ENCODE assay signal across 1 cellular context in the genomic region with DNA sequence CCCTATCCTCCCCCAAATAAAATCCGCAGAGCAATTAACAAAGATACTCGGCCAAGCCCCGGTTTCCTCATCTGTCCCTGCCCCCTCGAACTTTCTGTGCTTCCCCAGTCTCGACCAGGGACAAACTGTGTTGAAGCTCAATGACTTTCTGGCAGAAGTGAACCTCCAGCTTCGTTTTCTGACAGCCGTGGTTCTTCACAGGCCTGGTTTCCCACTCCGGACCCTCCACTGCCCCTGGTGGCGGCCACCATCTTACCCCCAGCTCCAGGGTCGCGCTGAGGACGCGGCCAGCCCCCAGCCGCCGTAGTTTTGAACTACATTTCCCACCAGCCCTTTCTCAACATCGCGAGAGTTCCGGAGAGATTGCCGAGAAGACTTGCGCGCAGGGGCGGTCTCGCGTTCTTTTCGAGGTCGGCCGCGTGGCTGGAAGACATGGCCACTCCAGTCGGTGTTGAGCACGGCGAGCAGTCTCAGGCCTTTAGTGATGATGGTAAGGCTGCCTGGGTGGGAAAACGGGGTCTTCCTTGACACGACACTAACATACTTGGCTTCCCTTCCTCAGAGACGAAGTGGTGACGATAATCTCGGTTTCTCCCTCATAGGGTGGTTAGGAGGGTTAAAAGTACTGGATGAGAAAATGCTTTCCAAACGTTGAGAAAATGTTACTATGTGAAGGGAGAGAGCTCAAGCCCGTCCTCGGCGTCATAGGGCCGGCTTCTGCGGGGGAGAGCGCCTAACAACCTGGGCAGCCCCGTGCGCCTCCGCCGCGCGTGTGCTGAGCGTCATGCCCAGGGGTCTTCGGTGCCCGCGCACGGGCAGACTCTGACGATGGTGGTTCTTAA.
TF ChIP-seq lines count a peak whose summit lies in the region.

No MANE protein-coding gene starts in this region.

TF ChIP-seq in HepG2, 621 proteins besides CTCF, POLR2A, EP300 and RAD21 (continued from another document and continues in another):
- TF ChIP-seq, protein P1, sequence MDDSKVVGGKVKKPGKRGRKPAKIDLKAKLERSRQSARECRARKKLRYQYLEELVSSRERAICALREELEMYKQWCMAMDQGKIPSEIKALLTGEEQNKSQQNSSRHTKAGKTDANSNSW (CRISPR knock-in tag; IDR thresholded peaks at IDR 0.05; ENCODE audit: borderline replicate concordance), result peak; percentile 20; the same call in 1 of the 2 replicates
- TF ChIP-seq TARDBP (CRISPR knock-in tag; IDR thresholded peaks at IDR 0.05) (peak; percentile 93), RFX1 (IDR thresholded peaks at IDR 0.05) (no peak), JARID2 (CRISPR knock-in tag; IDR thresholded peaks at IDR 0.05; ENCODE audit: insufficient replicate concordance) (no peak), AHR (CRISPR knock-in tag; IDR thresholded peaks at IDR 0.05) (peak; percentile 87), NR2F1 (CRISPR knock-in tag; IDR thresholded peaks at IDR 0.05) (no peak), GTF3A (CRISPR knock-in tag; conservative IDR thresholded peaks at IDR 0.05) (peak; percentile 98), MTF1 (CRISPR knock-in tag; IDR thresholded peaks at IDR 0.05) (no peak), TGIF2 (CRISPR knock-in tag; IDR thresholded peaks at IDR 0.05) (peak; percentile 32; the same call in 1 of the 2 replicates), HNF4A (CRISPR knock-in tag; IDR thresholded peaks at IDR 0.05) (no peak), ZNF557 (CRISPR knock-in tag; IDR thresholded peaks at IDR 0.05) (no peak; the same call in 1 of the 2 replicates), ZFX (CRISPR knock-in tag; IDR thresholded peaks at IDR 0.05; ENCODE audit: low read depth) (peak; percentile 96), HCFC1 (IDR thresholded peaks at IDR 0.05; ENCODE audit: low read depth, low read length) (peak; percentile 99), ZMYM4 (CRISPR knock-in tag; IDR thresholded peaks at IDR 0.05) (peak; percentile 90), PITX1 (CRISPR knock-in tag; IDR thresholded peaks at IDR 0.05) (no peak), STAG1 (CRISPR knock-in tag; IDR thresholded peaks at IDR 0.05) (peak; percentile 58), SP140L (CRISPR knock-in tag; IDR thresholded peaks at IDR 0.05; ENCODE audit: borderline replicate concordance) (no peak), ZNF549 (CRISPR knock-in tag; IDR thresholded peaks at IDR 0.05) (no peak), SP5 (CRISPR knock-in tag; IDR thresholded peaks at IDR 0.05; ENCODE audit: borderline replicate concordance, low read depth) (peak; percentile 53; the same call in 1 of the 2 replicates), MYC (CRISPR knock-in tag; IDR thresholded peaks at IDR 0.05; ENCODE audit: borderline replicate concordance) (peak; percentile 100), ZNF703 (CRISPR knock-in tag; IDR thresholded peaks at IDR 0.05; ENCODE audit: borderline replicate concordance) (no peak; the same call in 1 of the 2 replicates), NBN (conservative IDR thresholded peaks at IDR 0.05) (no peak), KDM5A (IDR thresholded peaks at IDR 0.05; ENCODE audit: borderline replicate concordance, low read length) (peak; percentile 72; the same call in 1 of the 2 replicates), ZNF343 (CRISPR knock-in tag; IDR thresholded peaks at IDR 0.05) (peak; percentile 63; the same call in 1 of the 2 replicates), ZNF263 (CRISPR knock-in tag; IDR thresholded peaks at IDR 0.05) (no peak), U2AF1 (optimal IDR thresholded peaks at IDR 0.05; ENCODE audit: low read depth, low read length) (no peak), ZNF839 (CRISPR knock-in tag; IDR thresholded peaks at IDR 0.05; ENCODE audit: borderline replicate concordance) (0 out of 2 replicates have a peak, but pooled peaks have one; percentile 30), NFKBIZ (CRISPR knock-in tag; IDR thresholded peaks at IDR 0.05) (peak; percentile 47; the same call in 1 of the 2 replicates), CREB1 (IDR thresholded peaks at IDR 0.05) (peak; percentile 56), CREB1 (CRISPR knock-in tag; IDR thresholded peaks at IDR 0.05) (peak; percentile 85)
- TF ChIP-seq, protein P2, sequence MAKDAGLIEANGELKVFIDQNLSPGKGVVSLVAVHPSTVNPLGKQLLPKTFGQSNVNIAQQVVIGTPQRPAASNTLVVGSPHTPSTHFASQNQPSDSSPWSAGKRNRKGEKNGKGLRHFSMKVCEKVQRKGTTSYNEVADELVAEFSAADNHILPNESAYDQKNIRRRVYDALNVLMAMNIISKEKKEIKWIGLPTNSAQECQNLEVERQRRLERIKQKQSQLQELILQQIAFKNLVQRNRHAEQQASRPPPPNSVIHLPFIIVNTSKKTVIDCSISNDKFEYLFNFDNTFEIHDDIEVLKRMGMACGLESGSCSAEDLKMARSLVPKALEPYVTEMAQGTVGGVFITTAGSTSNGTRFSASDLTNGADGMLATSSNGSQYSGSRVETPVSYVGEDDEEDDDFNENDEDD (CRISPR knock-in tag; IDR thresholded peaks at IDR 0.05; ENCODE audit: borderline replicate concordance), result peak; percentile 83
- TF ChIP-seq, protein P3, sequence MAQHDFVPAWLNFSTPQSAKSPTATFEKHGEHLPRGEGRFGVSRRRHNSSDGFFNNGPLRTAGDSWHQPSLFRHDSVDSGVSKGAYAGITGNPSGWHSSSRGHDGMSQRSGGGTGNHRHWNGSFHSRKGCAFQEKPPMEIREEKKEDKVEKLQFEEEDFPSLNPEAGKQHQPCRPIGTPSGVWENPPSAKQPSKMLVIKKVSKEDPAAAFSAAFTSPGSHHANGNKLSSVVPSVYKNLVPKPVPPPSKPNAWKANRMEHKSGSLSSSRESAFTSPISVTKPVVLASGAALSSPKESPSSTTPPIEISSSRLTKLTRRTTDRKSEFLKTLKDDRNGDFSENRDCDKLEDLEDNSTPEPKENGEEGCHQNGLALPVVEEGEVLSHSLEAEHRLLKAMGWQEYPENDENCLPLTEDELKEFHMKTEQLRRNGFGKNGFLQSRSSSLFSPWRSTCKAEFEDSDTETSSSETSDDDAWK (CRISPR knock-in tag; IDR thresholded peaks at IDR 0.05), result no peak
- TF ChIP-seq, protein P4, sequence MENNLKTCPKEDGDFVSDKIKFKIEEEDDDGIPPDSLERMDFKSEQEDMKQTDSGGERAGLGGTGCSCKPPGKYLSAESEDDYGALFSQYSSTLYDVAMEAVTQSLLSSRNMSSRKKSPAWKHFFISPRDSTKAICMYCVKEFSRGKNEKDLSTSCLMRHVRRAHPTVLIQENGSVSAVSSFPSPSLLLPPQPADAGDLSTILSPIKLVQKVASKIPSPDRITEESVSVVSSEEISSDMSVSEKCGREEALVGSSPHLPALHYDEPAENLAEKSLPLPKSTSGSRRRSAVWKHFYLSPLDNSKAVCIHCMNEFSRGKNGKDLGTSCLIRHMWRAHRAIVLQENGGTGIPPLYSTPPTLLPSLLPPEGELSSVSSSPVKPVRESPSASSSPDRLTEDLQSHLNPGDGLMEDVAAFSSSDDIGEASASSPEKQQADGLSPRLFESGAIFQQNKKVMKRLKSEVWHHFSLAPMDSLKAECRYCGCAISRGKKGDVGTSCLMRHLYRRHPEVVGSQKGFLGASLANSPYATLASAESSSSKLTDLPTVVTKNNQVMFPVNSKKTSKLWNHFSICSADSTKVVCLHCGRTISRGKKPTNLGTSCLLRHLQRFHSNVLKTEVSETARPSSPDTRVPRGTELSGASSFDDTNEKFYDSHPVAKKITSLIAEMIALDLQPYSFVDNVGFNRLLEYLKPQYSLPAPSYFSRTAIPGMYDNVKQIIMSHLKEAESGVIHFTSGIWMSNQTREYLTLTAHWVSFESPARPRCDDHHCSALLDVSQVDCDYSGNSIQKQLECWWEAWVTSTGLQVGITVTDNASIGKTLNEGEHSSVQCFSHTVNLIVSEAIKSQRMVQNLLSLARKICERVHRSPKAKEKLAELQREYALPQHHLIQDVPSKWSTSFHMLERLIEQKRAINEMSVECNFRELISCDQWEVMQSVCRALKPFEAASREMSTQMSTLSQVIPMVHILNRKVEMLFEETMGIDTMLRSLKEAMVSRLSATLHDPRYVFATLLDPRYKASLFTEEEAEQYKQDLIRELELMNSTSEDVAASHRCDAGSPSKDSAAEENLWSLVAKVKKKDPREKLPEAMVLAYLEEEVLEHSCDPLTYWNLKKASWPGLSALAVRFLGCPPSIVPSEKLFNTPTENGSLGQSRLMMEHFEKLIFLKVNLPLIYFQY (CRISPR knock-in tag; IDR thresholded peaks at IDR 0.05; ENCODE audit: borderline replicate concordance), result peak; percentile 64
- TF ChIP-seq, protein P5, sequence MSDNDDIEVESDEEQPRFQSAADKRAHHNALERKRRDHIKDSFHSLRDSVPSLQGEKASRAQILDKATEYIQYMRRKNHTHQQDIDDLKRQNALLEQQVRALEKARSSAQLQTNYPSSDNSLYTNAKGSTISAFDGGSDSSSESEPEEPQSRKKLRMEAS (IDR thresholded peaks at IDR 0.05), result peak; percentile 100
- TF ChIP-seq, protein P6, sequence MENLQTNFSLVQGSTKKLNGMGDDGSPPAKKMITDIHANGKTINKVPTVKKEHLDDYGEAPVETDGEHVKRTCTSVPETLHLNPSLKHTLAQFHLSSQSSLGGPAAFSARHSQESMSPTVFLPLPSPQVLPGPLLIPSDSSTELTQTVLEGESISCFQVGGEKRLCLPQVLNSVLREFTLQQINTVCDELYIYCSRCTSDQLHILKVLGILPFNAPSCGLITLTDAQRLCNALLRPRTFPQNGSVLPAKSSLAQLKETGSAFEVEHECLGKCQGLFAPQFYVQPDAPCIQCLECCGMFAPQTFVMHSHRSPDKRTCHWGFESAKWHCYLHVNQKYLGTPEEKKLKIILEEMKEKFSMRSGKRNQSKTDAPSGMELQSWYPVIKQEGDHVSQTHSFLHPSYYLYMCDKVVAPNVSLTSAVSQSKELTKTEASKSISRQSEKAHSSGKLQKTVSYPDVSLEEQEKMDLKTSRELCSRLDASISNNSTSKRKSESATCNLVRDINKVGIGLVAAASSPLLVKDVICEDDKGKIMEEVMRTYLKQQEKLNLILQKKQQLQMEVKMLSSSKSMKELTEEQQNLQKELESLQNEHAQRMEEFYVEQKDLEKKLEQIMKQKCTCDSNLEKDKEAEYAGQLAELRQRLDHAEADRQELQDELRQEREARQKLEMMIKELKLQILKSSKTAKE (CRISPR knock-in tag; IDR thresholded peaks at IDR 0.05; ENCODE audit: borderline replicate concordance), result peak; percentile 64; the same call in 1 of the 2 replicates
- TF ChIP-seq, protein P7, sequence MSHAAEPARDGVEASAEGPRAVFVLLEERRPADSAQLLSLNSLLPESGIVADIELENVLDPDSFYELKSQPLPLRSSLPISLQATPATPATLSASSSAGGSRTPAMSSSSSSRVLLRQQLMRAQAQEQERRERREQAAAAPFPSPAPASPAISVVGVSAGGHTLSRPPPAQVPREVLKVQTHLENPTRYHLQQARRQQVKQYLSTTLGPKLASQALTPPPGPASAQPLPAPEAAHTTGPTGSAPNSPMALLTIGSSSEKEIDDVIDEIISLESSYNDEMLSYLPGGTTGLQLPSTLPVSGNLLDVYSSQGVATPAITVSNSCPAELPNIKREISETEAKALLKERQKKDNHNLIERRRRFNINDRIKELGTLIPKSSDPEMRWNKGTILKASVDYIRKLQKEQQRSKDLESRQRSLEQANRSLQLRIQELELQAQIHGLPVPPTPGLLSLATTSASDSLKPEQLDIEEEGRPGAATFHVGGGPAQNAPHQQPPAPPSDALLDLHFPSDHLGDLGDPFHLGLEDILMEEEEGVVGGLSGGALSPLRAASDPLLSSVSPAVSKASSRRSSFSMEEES (CRISPR knock-in tag; IDR thresholded peaks at IDR 0.05), result 0 out of 2 replicates have a peak, but pooled peaks have one; percentile 28
- TF ChIP-seq, protein P8, sequence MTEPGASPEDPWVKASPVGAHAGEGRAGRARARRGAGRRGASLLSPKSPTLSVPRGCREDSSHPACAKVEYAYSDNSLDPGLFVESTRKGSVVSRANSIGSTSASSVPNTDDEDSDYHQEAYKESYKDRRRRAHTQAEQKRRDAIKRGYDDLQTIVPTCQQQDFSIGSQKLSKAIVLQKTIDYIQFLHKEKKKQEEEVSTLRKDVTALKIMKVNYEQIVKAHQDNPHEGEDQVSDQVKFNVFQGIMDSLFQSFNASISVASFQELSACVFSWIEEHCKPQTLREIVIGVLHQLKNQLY (CRISPR knock-in tag; IDR thresholded peaks at IDR 0.05), result peak; percentile 15; the same call in 1 of the 2 replicates
- TF ChIP-seq, protein P9, sequence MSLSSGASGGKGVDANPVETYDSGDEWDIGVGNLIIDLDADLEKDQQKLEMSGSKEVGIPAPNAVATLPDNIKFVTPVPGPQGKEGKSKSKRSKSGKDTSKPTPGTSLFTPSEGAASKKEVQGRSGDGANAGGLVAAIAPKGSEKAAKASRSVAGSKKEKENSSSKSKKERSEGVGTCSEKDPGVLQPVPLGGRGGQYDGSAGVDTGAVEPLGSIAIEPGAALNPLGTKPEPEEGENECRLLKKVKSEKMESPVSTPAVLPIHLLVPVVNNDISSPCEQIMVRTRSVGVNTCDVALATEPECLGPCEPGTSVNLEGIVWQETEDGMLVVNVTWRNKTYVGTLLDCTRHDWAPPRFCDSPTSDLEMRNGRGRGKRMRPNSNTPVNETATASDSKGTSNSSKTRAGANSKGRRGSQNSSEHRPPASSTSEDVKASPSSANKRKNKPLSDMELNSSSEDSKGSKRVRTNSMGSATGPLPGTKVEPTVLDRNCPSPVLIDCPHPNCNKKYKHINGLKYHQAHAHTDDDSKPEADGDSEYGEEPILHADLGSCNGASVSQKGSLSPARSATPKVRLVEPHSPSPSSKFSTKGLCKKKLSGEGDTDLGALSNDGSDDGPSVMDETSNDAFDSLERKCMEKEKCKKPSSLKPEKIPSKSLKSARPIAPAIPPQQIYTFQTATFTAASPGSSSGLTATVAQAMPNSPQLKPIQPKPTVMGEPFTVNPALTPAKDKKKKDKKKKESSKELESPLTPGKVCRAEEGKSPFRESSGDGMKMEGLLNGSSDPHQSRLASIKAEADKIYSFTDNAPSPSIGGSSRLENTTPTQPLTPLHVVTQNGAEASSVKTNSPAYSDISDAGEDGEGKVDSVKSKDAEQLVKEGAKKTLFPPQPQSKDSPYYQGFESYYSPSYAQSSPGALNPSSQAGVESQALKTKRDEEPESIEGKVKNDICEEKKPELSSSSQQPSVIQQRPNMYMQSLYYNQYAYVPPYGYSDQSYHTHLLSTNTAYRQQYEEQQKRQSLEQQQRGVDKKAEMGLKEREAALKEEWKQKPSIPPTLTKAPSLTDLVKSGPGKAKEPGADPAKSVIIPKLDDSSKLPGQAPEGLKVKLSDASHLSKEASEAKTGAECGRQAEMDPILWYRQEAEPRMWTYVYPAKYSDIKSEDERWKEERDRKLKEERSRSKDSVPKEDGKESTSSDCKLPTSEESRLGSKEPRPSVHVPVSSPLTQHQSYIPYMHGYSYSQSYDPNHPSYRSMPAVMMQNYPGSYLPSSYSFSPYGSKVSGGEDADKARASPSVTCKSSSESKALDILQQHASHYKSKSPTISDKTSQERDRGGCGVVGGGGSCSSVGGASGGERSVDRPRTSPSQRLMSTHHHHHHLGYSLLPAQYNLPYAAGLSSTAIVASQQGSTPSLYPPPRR (CRISPR knock-in tag; IDR thresholded peaks at IDR 0.05; ENCODE audit: borderline replicate concordance), result peak; percentile 46
